ENCODE assay signal across 15 cellular contexts in genomic region chr13:76812206-76812882, GRCh38.
DNase-seq lines count a peak whose midpoint lies in the region; ATAC-seq and TF ChIP-seq lines count a peak whose summit lies in the region.
"Had no signal": no experiment of that assay in that cellular context is flagged by ENCODE, and none has a peak within 500 bp of the region (broad histone marks: within the 10 kb centered on the region; RNA-seq: fewer than 3 reads in every experiment).

No MANE protein-coding gene starts in this region.

- TF ChIP-seq CTCF in glutamatergic neuron (IDR thresholded peaks at IDR 0.05; ENCODE audit: partially characterized antibody, unreplicated experiment) (no peak), CD14-positive monocyte (IDR thresholded peaks at IDR 0.05) (no peak)

- peak overlapping the region; percentile 90 for H3K27ac Mint-ChIP-seq in glutamatergic neuron (ENCODE audit: unreplicated experiment)
- H3K27ac Mint-ChIP-seq in CD14-positive monocyte = no peak overlapping the region
- H3K27ac Mint-ChIP-seq: CD4-positive, alpha-beta T cell; effector memory CD8-positive, alpha-beta T cell; naive B cell; WTC11 had no signal

- intact Hi-C loops in sciatic nerve (cut with DNase I) (no loop called here), CD14-positive monocyte (cut with micrococcal nuclease) (no loop called here)

- H3K27me3 Mint-ChIP-seq in glutamatergic neuron (ENCODE audit: unreplicated experiment) = peaks cover 6% of the 10 kb centered on the region
- H3K27me3 Mint-ChIP-seq in CD14-positive monocyte (ENCODE audit: low read depth in 3 of 3) = peaks cover 0 to 5% (median 3%) of the 10 kb centered on the region in 3 donors

- H3K9me3 Mint-ChIP-seq in glutamatergic neuron (ENCODE audit: unreplicated experiment) = peaks cover 10% of the 10 kb centered on the region
- H3K9me3 Mint-ChIP-seq in CD14-positive monocyte = peaks cover 16 to 29% (median 24%) of the 10 kb centered on the region in 7 donors
- H3K9me3 Mint-ChIP-seq: effector memory CD8-positive, alpha-beta T cell had no signal

- peaks cover 11% of the 10 kb centered on the region for H3K36me3 Mint-ChIP-seq in glutamatergic neuron (ENCODE audit: unreplicated experiment)
- H3K36me3 Mint-ChIP-seq in CD14-positive monocyte = peaks cover 4 to 6% of the 10 kb centered on the region in 2 donors

- DNase-seq in DMS 273 (lab: John Stamatoyannopoulos, UW; ENCODE audit: unreplicated experiment) = peak; percentile 88
- DNase-seq in RPMI8226 = peak; percentile 52
- DNase-seq in glutamatergic neuron = peak; percentile 28
- DNase-seq in sciatic nerve (ENCODE audit: low spot score) = peak; percentile 77
- DNase-seq in CD14-positive monocyte (ENCODE audit: low spot score) = no peak
- no peak for DNase-seq in SHP77 (lab: John Stamatoyannopoulos, UW)
- no peak for DNase-seq in amniotic stem cell (lab: John Stamatoyannopoulos, UW)
- DNase-seq: activated T-cell treated with anti-CD3 and anti-CD28 coated beads, Interleukin-2, amount 50 U/mL, for 1 hour; CD4-positive, alpha-beta T cell; effector memory CD8-positive, alpha-beta T cell; naive B cell; NCI-H345; stimulated activated CD4-positive, alpha-beta T cell treated with anti-CD3 and anti-CD28 coated beads, Interleukin-12 subunit alpha, Interleukin-12 subunit beta, amount 100 ng/mL, for 4 hours had no signal

- peaks cover 14% of the 10 kb centered on the region for H3K4me1 Mint-ChIP-seq in glutamatergic neuron (ENCODE audit: low read depth, unreplicated experiment)
- H3K4me1 Mint-ChIP-seq in CD14-positive monocyte = peaks cover 16% of the 10 kb centered on the region
- H3K4me1 Mint-ChIP-seq: naive B cell, WTC11 had no signal

- H3K4me3 Mint-ChIP-seq in glutamatergic neuron (ENCODE audit: unreplicated experiment) (peak overlapping the region; percentile 57), CD14-positive monocyte (no peak overlapping the region)
- H3K4me3 Mint-ChIP-seq: CD4-positive, alpha-beta T cell; effector memory CD8-positive, alpha-beta T cell; naive B cell; WTC11 had no signal

- peak; percentile 96 for ATAC-seq in sciatic nerve
- ATAC-seq in GM19351 (IDR thresholded peaks at IDR 0.05; ENCODE audit: unreplicated experiment) = no peak
- ATAC-seq: effector memory CD8-positive, alpha-beta T cell; WTC11 had no signal

Comparison
In these comparisons a context has a peak if more than half of its experiments do, and no peak if none do; other contexts are left out.
1. DNase-seq: peak in DMS 273 (single experiment), RPMI8226 (single experiment), glutamatergic neuron (single experiment) and sciatic nerve (single experiment); none in CD14-positive monocyte (single experiment), SHP77 (0 of 2) and amniotic stem cell (single experiment).